In genomic region chr20:5786930-5787826, GRCh38 we compare ENCODE assay signal across 7 cellular contexts. TPM values are rescaled to one million over a fixed set of nuclear protein-coding genes. Genes with fewer than 3 reads are reported as not detected.
DNase-seq lines count a peak whose midpoint lies in the region; ATAC-seq and TF ChIP-seq lines count a peak whose summit lies in the region.

No MANE protein-coding gene starts in this region.

- H3K23me2 ChIP-seq in H9 (ENCODE audit: insufficient read length, low read depth, low read length, poor library complexity, severe bottlenecking) = no peaks in the 10 kb centered on the region

- H2BK120ac ChIP-seq in H9 (ENCODE audit: low read depth, low read length, poor library complexity, severe bottlenecking) = no peak overlapping the region

- TF ChIP-seq CTCF in H9 (conservative IDR thresholded peaks at IDR 0.05) (peak; percentile 26; the same call in 2 of the 3 replicates), retinal pigment epithelial cell (conservative IDR thresholded peaks at IDR 0.05; ENCODE audit: low read depth, low read length) (peak; percentile 13), GM10248 (IDR thresholded peaks at IDR 0.05; ENCODE audit: control extremely low read depth, extremely low read depth, low read depth, missing control alignments) (no peak)

- POLR2A ChIA-PET in GM10248 (lab: Yijun Ruan, JAX) = no interaction called here

- no peak overlapping the region for H3K27ac ChIP-seq in H9 (ENCODE audit: insufficient read length, low read depth, low read length)

- H3K4me1 ChIP-seq in H9 (ENCODE audit: insufficient read depth, low read length) = no peaks in the 10 kb centered on the region; the same call in 1 of the 2 replicates

- H3K9me3 ChIP-seq in H9 (ENCODE audit: control insufficient read depth, low read depth, low read length) (no peaks in the 10 kb centered on the region), T-helper 17 cell (ENCODE audit: control insufficient read depth, low read length, poor library complexity, severe bottlenecking) (no peaks in the 10 kb centered on the region)

- H2BK5ac ChIP-seq in H9 (ENCODE audit: insufficient read length, low read length) = no peak overlapping the region

- no peak for ATAC-seq in T-helper 17 cell

- no peaks in the 10 kb centered on the region for H3K79me2 ChIP-seq in H9 (ENCODE audit: insufficient read depth, low read length)

- no peaks in the 10 kb centered on the region for H4K20me1 ChIP-seq in H9 (ENCODE audit: control insufficient read depth, insufficient read depth, insufficient read length)

- no peak overlapping the region for H4K91ac ChIP-seq in H9 (ENCODE audit: insufficient read length, low read depth, low read length)

- H3K4me3 Mint-ChIP-seq in H9 (no peak overlapping the region), T-helper 17 cell (no peak overlapping the region)

- H3K36me3 Mint-ChIP-seq in H9 (ENCODE audit: insufficient read depth in 1 of 3, low read depth in 3 of 3) (peaks cover 0 to 14% (median 13%) of the 10 kb centered on the region in 3 experiments; a peak in 3 of 7 replicates), T-helper 17 cell (ENCODE audit: low read depth) (no peaks in the 10 kb centered on the region)

- no peak overlapping the region for H3T11ph ChIP-seq in H9 (ENCODE audit: low read length)

- H3K27me3 ChIP-seq in H9 (ENCODE audit: insufficient read depth, low read length) = no peaks in the 10 kb centered on the region

- H2BK12ac ChIP-seq in H9 (ENCODE audit: insufficient read length, low read depth, low read length) = no peak overlapping the region

- no peak overlapping the region for H2BK20ac ChIP-seq in H9 (ENCODE audit: low read depth, low read length, poor library complexity, severe bottlenecking)

- H2BK15ac ChIP-seq in H9 (ENCODE audit: low read depth, low read length) = no peak overlapping the region

- DNase-seq in H9 = no peak
- DNase-seq in T-helper 17 cell = no peak
- DNase-seq in fibroblast of the conjunctiva (ENCODE audit: low read depth) = peak; percentile 68
- DNase-seq in retinal pigment epithelial cell (ENCODE audit: low read depth) = peak; percentile 71
- no peak for DNase-seq in SIG-M5 treated with dmso at 0.1 percent for 504 hours (lab: John Stamatoyannopoulos, UW; ENCODE audit: unreplicated experiment)
- no peak for DNase-seq in GM10248 (ENCODE audit: extremely low spot score)
- DNase-seq in stimulated activated CD4-positive, alpha-beta T cell treated with anti-CD3 and anti-CD28 coated beads, Interleukin-12 subunit alpha, Interleukin-12 subunit beta, amount 100 ng/mL, for 4 hours = no peak

- no peak overlapping the region for H3K23ac ChIP-seq in H9 (ENCODE audit: insufficient read length, low read depth, low read length)

- H3K9me3 Mint-ChIP-seq in H9 = no peaks in the 10 kb centered on the region

- H3K56ac ChIP-seq in H9 (ENCODE audit: insufficient read length, low read depth, low read length) = no peak overlapping the region

- H3K18ac ChIP-seq in H9 (ENCODE audit: insufficient read length, low read depth, low read length) = no peak overlapping the region

- H3K14ac ChIP-seq in H9 (ENCODE audit: insufficient read depth, low read length) = no peak overlapping the region

- H3K4me1 Mint-ChIP-seq in H9 (peaks cover 11 to 13% of the 10 kb centered on the region in 2 experiments), T-helper 17 cell (peaks cover 4% of the 10 kb centered on the region)

- no peaks in the 10 kb centered on the region for H3K79me1 ChIP-seq in H9 (ENCODE audit: insufficient read depth, low read depth, low read length, poor library complexity, severe bottlenecking)

- H3K4me3 ChIP-seq in retinal pigment epithelial cell (ENCODE audit: low read length) = no peak overlapping the region

- H3K27me3 Mint-ChIP-seq in H9 (ENCODE audit: low read depth) = no peaks in the 10 kb centered on the region
- H3K27me3 Mint-ChIP-seq in T-helper 17 cell = no peaks in the 10 kb centered on the region

- no peak overlapping the region for H3K4ac ChIP-seq in H9 (ENCODE audit: low read depth, low read length)

- H4K5ac ChIP-seq in H9 (ENCODE audit: insufficient read length, low read depth, low read length) = no peak overlapping the region

- no CpG with 5 or more reads among the region's 2 CpGs for WGBS in H9 (ENCODE audit: extremely low coverage, insufficient read length, low lambda C conversion rate)

- H3K4me2 ChIP-seq in H9 (ENCODE audit: insufficient read depth, insufficient read length, low read length) = no peak overlapping the region

- CTCF ChIA-PET in GM10248 (lab: Yijun Ruan, JAX) = interaction anchor here (0.9 to 13.0 kb wide), 35 partner anchors 9 to 291 kb away, joined by 3 to 164 read pairs (median 7); no protein-coding TSS in a partner anchor

- H3K27ac Mint-ChIP-seq in H9 = peak overlapping the region; percentile 45 to 94 (median 63); a peak in 5 of 7 replicates
- H3K27ac Mint-ChIP-seq in T-helper 17 cell = peak overlapping the region; percentile 82

- H4K8ac ChIP-seq in H9 (replicated peaks; ENCODE audit: insufficient read length, low read depth, low read length) = no peak overlapping the region

- H2AK5ac ChIP-seq in H9 (ENCODE audit: insufficient read length, low read length) = no peak overlapping the region

- H2AFZ ChIP-seq in H9 (ENCODE audit: low read length) = no peak overlapping the region

- H3K9ac ChIP-seq in H9 (ENCODE audit: extremely low read depth, insufficient read length, low read length) = no peak overlapping the region

RNA-seq across cellular contexts. Expression of gene SHLD1, which starts 37.0 kb away (rescaled TPM):
- total RNA-seq in H9 (2021) = 6.7 and 7.4 TPM in 2 replicates
- total RNA-seq in T-helper 17 cell = 1 to 10 TPM; 9.2 to 9.4 TPM

Comparison
In these comparisons a context has a peak if more than half of its experiments do, and no peak if none do; other contexts are left out.
1. DNase-seq: peak in fibroblast of the conjunctiva (single experiment) and retinal pigment epithelial cell (single experiment); none in H9 (single experiment), T-helper 17 cell (0 of 3), SIG-M5 treated with dmso at 0.1 percent for 504 hours (single experiment), GM10248 (single experiment) and stimulated activated CD4-positive, alpha-beta T cell treated with anti-CD3 and anti-CD28 coated beads, Interleukin-12 subunit alpha, Interleukin-12 subunit beta, amount 100 ng/mL, for 4 hours (single experiment).